ENCODE assay signal across 23 cellular contexts in the genomic region with DNA sequence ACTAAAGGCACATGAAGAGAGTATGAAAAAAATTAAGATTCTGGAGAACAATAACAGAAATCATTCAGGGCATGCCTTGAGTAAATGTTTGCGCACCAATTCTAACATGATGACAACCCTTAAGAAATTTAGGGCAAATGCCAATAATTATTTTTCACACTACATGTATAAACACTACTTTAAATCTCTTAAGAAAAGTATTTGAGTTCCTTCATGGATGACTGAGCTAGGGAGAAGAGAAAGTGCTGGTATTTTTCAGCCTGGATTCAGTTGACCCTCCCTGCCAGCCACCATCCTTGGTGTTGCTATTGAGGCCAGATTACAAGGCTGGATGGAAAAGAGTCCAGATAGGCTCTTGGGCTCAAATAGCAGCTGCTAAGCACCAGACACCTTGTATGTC.
"Had no signal": no experiment of that assay in that cellular context is flagged by ENCODE, and none has a peak within 500 bp of the region (broad histone marks: within the 10 kb centered on the region; RNA-seq: fewer than 3 reads in every experiment).

No MANE protein-coding gene starts in this region.

- H3K27me3 ChIP-seq: neutrophil, right atrium auricular region, right lobe of liver, tibial nerve, upper lobe of left lung had no signal

- H3K27ac ChIP-seq: left ventricle myocardium inferior, neutrophil, parathyroid adenoma, psoas muscle, right atrium auricular region, right lobe of liver, upper lobe of left lung had no signal

- H3K9ac ChIP-seq: parathyroid adenoma had no signal

- H2AFZ ChIP-seq: parathyroid adenoma had no signal

- H3K4me1 ChIP-seq: left ventricle myocardium inferior, parathyroid adenoma, psoas muscle, right lobe of liver had no signal

- DNase-seq: hypothalamus; immature natural killer cell; kidney; left colon; left ventricle myocardium inferior; naive thymus-derived CD8-positive, alpha-beta T cell; occipital lobe; psoas muscle; right lobe of liver; stimulated activated CD4-positive, alpha-beta T cell treated with anti-CD3 and anti-CD28 coated beads, Interleukin-1b, Interleukin-23, amount 100 ng/mL, for 48 hours; stimulated activated CD4-positive, alpha-beta T cell treated with anti-CD3 and anti-CD28 coated beads, Interleukin-2, amount 100 ng/mL, for 48 hours; stimulated activated CD4-positive, alpha-beta T cell treated with anti-CD3 and anti-CD28 coated beads, Interleukin-4, amount 100 ng/mL, for 4 hours; stimulated activated CD8-positive, alpha-beta memory T cell treated with anti-CD3 and anti-CD28 coated beads, Interleukin-4, amount 100 ng/mL, for 48 hours; stimulated activated naive CD4-positive, alpha-beta T cell treated with Interleukin-2 at 50 U/mL for 16 hours; stimulated activated naive CD8-positive, alpha-beta T cell treated with anti-CD3 and anti-CD28 coated beads, Interleukin-15, amount 100 ng/mL, for 72 hours; substantia nigra; upper lobe of left lung had no signal

- H3K4me3 ChIP-seq: left ventricle myocardium inferior, psoas muscle, right atrium auricular region, right lobe of liver, smooth muscle cell, tibial nerve, upper lobe of left lung had no signal

- ATAC-seq: left colon; naive thymus-derived CD8-positive, alpha-beta T cell; psoas muscle; right lobe of liver; stimulated activated memory B cell treated with anti-CD40 and anti-IgM and Interleukin-4, amounts not matched to agents 10 μg/mL and 1 μg/mL and 100 μg/mL, for 72 hours; stimulated activated naive CD8-positive, alpha-beta T cell treated with anti-CD3 and anti-CD28 coated beads, Interleukin-15, amount 100 ng/mL, for 72 hours had no signal

- H3K79me2 ChIP-seq: parathyroid adenoma had no signal

- H3K36me3 ChIP-seq: left ventricle myocardium inferior, neutrophil, right atrium auricular region, right lobe of liver, upper lobe of left lung had no signal

- H3K9me3 ChIP-seq: left ventricle myocardium inferior, neutrophil, psoas muscle, right atrium auricular region, right lobe of liver, tibial nerve, upper lobe of left lung had no signal
